8 cellular contexts compared by ENCODE assay signal in the genomic region with DNA sequence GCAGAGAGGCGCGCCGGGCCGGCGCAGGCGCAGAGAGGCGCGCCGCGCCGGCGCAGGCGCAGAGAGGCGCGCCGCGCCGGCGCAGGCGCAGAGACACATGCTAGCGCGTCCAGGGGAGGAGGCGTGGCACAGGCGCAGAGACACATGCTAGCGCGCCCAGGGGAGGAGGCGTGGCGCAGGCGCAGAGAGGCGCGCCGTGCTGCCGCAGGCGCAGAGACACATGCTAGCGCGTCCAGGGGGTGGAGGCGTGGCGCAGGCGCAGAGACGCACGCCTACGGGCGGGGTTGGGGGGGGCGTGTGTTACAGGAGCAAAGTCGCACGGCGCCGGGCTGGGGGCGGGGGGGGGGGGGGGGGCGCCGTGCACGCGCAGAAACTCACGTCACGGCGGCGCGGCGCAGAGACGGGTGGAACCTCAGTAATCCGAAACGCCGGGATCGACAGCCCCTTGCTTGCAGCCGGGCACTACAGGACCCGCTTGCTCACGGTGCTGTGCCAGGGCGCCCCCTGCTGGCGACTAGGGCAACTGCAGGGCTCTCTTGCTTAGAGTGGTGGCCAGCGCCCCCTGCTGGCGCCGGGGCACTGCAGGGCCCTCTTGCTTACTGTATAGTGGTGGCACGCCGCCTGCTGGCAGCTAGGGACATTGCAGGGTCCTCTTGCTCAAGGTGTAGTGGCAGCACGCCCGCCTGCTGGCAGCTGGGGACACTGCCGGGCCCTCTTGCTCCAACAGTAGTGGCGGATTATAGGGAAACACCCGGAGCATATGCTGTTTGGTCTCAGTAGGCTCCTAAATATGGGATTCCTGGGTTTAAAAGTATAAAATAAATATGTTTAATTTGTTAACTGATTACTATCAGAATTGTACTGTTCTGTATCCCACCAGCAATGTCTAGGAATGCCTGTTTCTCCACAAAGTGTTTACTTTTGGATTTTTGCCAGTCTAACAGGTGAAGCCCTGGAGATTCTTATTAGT.
A peak's percentile ranks its signal among the peaks of the same experiment; 100 is the strongest.
DNase-seq lines count a peak whose midpoint lies in the region; ATAC-seq and TF ChIP-seq lines count a peak whose summit lies in the region.
"Not testable (repeated sequence)": the region's sequence is repeated elsewhere in the genome, so short reads cannot be mapped to it uniquely, and the experiment has no call there.

No MANE protein-coding gene starts in this region.

- H3K4me3 Mint-ChIP-seq in activated T-cell treated with anti-CD3 and anti-CD28 coated beads, Interleukin-2, amount 50 U/mL, for 72 hours; nephron: not testable (repeated sequence)

- not testable (repeated sequence) for H3K36me3 Mint-ChIP-seq in activated T-cell treated with anti-CD3 and anti-CD28 coated beads, Interleukin-2, amount 50 U/mL, for 72 hours (ENCODE audit: insufficient read depth in 2 of 2); nephron (ENCODE audit: low read depth)

- not testable (repeated sequence) for H3K4me1 ChIP-seq in HAP-1, colonic mucosa

- TF ChIP-seq CTCF in AG10803 (conservative IDR thresholded peaks at IDR 0.05; ENCODE audit: low read length); colonic mucosa (IDR thresholded peaks at IDR 0.05): not testable (repeated sequence)
- peak; percentile 20 to 38 (median 34) for TF ChIP-seq CTCF in nephron (IDR thresholded peaks at IDR 0.05; ENCODE audit: unreplicated experiment in 3 of 3)

- H3K9ac ChIP-seq in colonic mucosa (ENCODE audit: low read depth in 2 of 2, low read length in 2 of 2), result not testable (repeated sequence)

- H3K9me3 Mint-ChIP-seq in activated T-cell treated with anti-CD3 and anti-CD28 coated beads, Interleukin-2, amount 50 U/mL, for 72 hours; nephron: not testable (repeated sequence)

- not testable (repeated sequence) for H3K27ac ChIP-seq in colonic mucosa

- not testable (repeated sequence) for H3K4me3 ChIP-seq in AG10803 (ENCODE audit: low read length); HAP-1; colonic mucosa

- DNase-seq in AG10803 (ENCODE audit: low read depth), result peak; percentile 38
- peak; percentile 26 to 65 for DNase-seq in HAP-1 (ENCODE audit: low spot score in 2 of 2)
- peak; percentile 63 for DNase-seq in SK-N-DZ (ENCODE audit: low spot score)
- DNase-seq in activated T-cell treated with anti-CD3 and anti-CD28 coated beads, Interleukin-2, amount 50 U/mL, for 72 hours, result peak; percentile 29 to 52
- peak; percentile 45 for DNase-seq in colonic mucosa
- peak; percentile 67 for DNase-seq in left ventricle myocardium superior
- DNase-seq in stimulated activated CD4-positive, alpha-beta T cell treated with anti-CD3 and anti-CD28 coated beads, Interleukin-4, amount 100 ng/mL, for 4 hours, result peak; percentile 46 to 48

- ATAC-seq in activated T-cell treated with anti-CD3 and anti-CD28 coated beads, Interleukin-2, amount 50 U/mL, for 72 hours (replicated peaks in 1 of 2), result not testable (repeated sequence)
- ATAC-seq in left ventricle myocardium superior, result peak; percentile 47

- not testable (repeated sequence) for H3K27ac Mint-ChIP-seq in activated T-cell treated with anti-CD3 and anti-CD28 coated beads, Interleukin-2, amount 50 U/mL, for 72 hours; nephron

- in situ Hi-C loops in HAP-1 (cut with MboI; ENCODE audit: low sequenced_read_pairs), result not testable (repeated sequence)

- not testable (repeated sequence) for H3K9me3 ChIP-seq in HAP-1, colonic mucosa

- intact Hi-C loops in colonic mucosa (cut with DNase I); left ventricle myocardium superior (cut with micrococcal nuclease): not testable (repeated sequence)

- H3K27me3 Mint-ChIP-seq in activated T-cell treated with anti-CD3 and anti-CD28 coated beads, Interleukin-2, amount 50 U/mL, for 72 hours (ENCODE audit: low read depth); nephron (ENCODE audit: low read depth): not testable (repeated sequence)

- not testable (repeated sequence) for H3K36me3 ChIP-seq in HAP-1 (replicated peaks); colonic mucosa

- H3K4me1 Mint-ChIP-seq in activated T-cell treated with anti-CD3 and anti-CD28 coated beads, Interleukin-2, amount 50 U/mL, for 72 hours (ENCODE audit: low read depth); nephron: not testable (repeated sequence)

- not testable (repeated sequence) for H3K27me3 ChIP-seq in HAP-1 (ENCODE audit: low read depth); colonic mucosa
